8 cellular contexts compared by ENCODE assay signal in the genomic region with DNA sequence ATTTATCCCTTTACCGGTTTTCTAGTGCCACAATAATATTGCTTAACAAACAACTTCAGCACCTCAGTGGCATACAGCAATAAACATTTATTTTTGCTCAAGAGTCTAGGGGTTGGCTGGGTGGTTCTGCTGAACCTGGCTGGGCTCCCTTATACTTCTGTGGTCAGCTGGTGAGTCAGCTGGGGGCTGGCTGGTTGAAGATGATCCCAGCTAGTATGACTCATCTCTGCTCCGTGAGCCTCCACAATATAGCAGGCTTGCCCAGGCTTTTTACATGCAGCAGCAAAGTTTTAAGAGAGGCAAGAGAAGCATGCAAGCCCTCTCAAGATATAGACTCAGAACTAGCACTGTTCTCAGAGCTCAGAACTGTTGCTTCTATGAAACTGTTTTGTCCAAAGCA.
DNase-seq lines count a peak whose midpoint lies in the region; ATAC-seq, FAIRE-seq and TF ChIP-seq lines count a peak whose summit lies in the region.

No MANE protein-coding gene starts in this region.

- H3K27ac Mint-ChIP-seq in endodermal cell (no peak overlapping the region), natural killer cell (no peak overlapping the region), Caco-2 (ENCODE audit: unreplicated experiment) (no peak overlapping the region)

- H3K9me3 Mint-ChIP-seq in endodermal cell (peaks cover 7% of the 10 kb centered on the region), natural killer cell (peaks cover 8 to 9% of the 10 kb centered on the region in 2 donors), Caco-2 (ENCODE audit: unreplicated experiment) (peaks cover 9% of the 10 kb centered on the region)

- peak; percentile 90 for ATAC-seq in GM18867 (IDR thresholded peaks at IDR 0.05; ENCODE audit: unreplicated experiment)
- ATAC-seq in HG02973 (IDR thresholded peaks at IDR 0.05; ENCODE audit: unreplicated experiment) = peak; percentile 92
- peak in 2 of 3 donors; percentile 49 to 50 for ATAC-seq in natural killer cell

- peak; percentile 95 for FAIRE-seq in RCC 7860 (lab: Jason Lieb, UNC)

- CTCF ChIA-PET in AG04450 (lab: Charles Lee) = interaction anchor here (0.8 kb wide), 1 partner anchor 750 kb away, joined by 4 read pairs; no protein-coding TSS in a partner anchor
- CTCF ChIA-PET in Caco-2 (lab: Charles Lee) = no interaction called here

- H3K36me3 Mint-ChIP-seq in endodermal cell (ENCODE audit: low read depth) = no peaks in the 10 kb centered on the region
- no peaks in the 10 kb centered on the region for H3K36me3 Mint-ChIP-seq in natural killer cell
- no peaks in the 10 kb centered on the region for H3K36me3 Mint-ChIP-seq in Caco-2 (ENCODE audit: insufficient read depth, unreplicated experiment)

- intact Hi-C loops in natural killer cell (cut with micrococcal nuclease) (no loop called here), Caco-2 (cut with micrococcal nuclease; ENCODE audit: unreplicated experiment) (no loop called here)

- H3K9ac ChIP-seq in endodermal cell (ENCODE audit: extremely low read depth, low read length, poor library complexity, severe bottlenecking) = no peak overlapping the region

- H3K9me3 ChIP-seq in AG04450 (ENCODE audit: control insufficient read depth, insufficient read depth, low read length) = no peaks in the 10 kb centered on the region
- H3K9me3 ChIP-seq in endodermal cell (ENCODE audit: control insufficient read depth, low read length) = peaks cover 11% of the 10 kb centered on the region
- H3K9me3 ChIP-seq in Caco-2 = no peaks in the 10 kb centered on the region

- DNase-seq in AG04450 (ENCODE audit: low read depth, low spot score) = peak; percentile 88
- DNase-seq in RCC 7860 (ENCODE audit: low spot score) = peak; percentile 88
- DNase-seq in endodermal cell = peak; percentile 81
- DNase-seq in natural killer cell = no peak
- no peak for DNase-seq in T-helper 9 cell
- DNase-seq in Caco-2 = no peak

- H3K4me3 Mint-ChIP-seq in endodermal cell (no peak overlapping the region), natural killer cell (no peak overlapping the region), Caco-2 (ENCODE audit: unreplicated experiment) (no peak overlapping the region)

- H3K27me3 ChIP-seq in AG04450 (ENCODE audit: control insufficient read depth, insufficient read depth, low read length) (no peaks in the 10 kb centered on the region), endodermal cell (ENCODE audit: control insufficient read depth, insufficient read depth, low read length, poor library complexity, severe bottlenecking) (no peaks in the 10 kb centered on the region), Caco-2 (replicated peaks; ENCODE audit: control insufficient read depth, insufficient read depth, low read length) (no peaks in the 10 kb centered on the region)

- 54% methylated on average over 2 of the region's 2 CpGs; no CpG with 5 or more reads in 1 of the 2 experiments for WGBS in endodermal cell (ENCODE audit: insufficient coverage in 1 of 2, insufficient read length in 1 of 2), 2 experiments

- H3K27me3 Mint-ChIP-seq in endodermal cell (ENCODE audit: insufficient read depth) = no peaks in the 10 kb centered on the region
- H3K27me3 Mint-ChIP-seq in natural killer cell (ENCODE audit: low read depth in 2 of 2) = peaks cover 0 to 3% of the 10 kb centered on the region in 2 donors
- H3K27me3 Mint-ChIP-seq in Caco-2 (ENCODE audit: insufficient read depth, unreplicated experiment) = peaks cover 14% of the 10 kb centered on the region

- H3K27ac ChIP-seq in AG04450 (ENCODE audit: low read depth, low read length) (peak overlapping the region; percentile 39), endodermal cell (ENCODE audit: low read depth, low read length) (no peak overlapping the region)

- no peaks in the 10 kb centered on the region for H3K36me3 ChIP-seq in endodermal cell (ENCODE audit: control insufficient read depth, insufficient read depth, low read length)
- H3K36me3 ChIP-seq in Caco-2 (ENCODE audit: control insufficient read depth, insufficient read depth, low read length) = no peaks in the 10 kb centered on the region

- TF ChIP-seq CTCF in AG04450 (IDR thresholded peaks at IDR 0.05; ENCODE audit: low read depth, low read length) (no peak), endodermal cell (conservative IDR thresholded peaks at IDR 0.05) (no peak), natural killer cell (IDR thresholded peaks at IDR 0.05) (no peak), Caco-2 (IDR thresholded peaks at IDR 0.05; ENCODE audit: insufficient read depth in 1 of 2, low read depth in 1 of 2, low read length in 1 of 2, severe bottlenecking in 1 of 2, unreplicated experiment in 1 of 2) (no peak)

- peaks cover 36% of the 10 kb centered on the region for H3K4me1 Mint-ChIP-seq in endodermal cell
- H3K4me1 Mint-ChIP-seq in natural killer cell = no peaks in the 10 kb centered on the region
- H3K4me1 Mint-ChIP-seq in Caco-2 (ENCODE audit: low read depth, unreplicated experiment) = no peaks in the 10 kb centered on the region

- BruUV-seq in Caco-2 (replicated peaks; lab: Mats Ljungman, UMichigan) = no TSS peak

- POLR2A ChIA-PET in AG04450 (lab: Yijun Ruan, JAX) (interaction anchor here (0.7 kb wide), 2 partner anchors 8 to 25 kb away, joined by 3 read pairs; no protein-coding TSS in a partner anchor), Caco-2 (lab: Charles Lee) (no interaction called here)

- H3K4me3 ChIP-seq in AG04450 (ENCODE audit: low read depth, low read length) (no peak overlapping the region), endodermal cell (ENCODE audit: low read length) (no peak overlapping the region), Caco-2 (ENCODE audit: low read depth, low read length) (no peak overlapping the region)

- peaks cover 12% of the 10 kb centered on the region for H3K4me1 ChIP-seq in endodermal cell (ENCODE audit: control insufficient read depth, insufficient read depth, low read length)
- no peaks in the 10 kb centered on the region for H3K4me1 ChIP-seq in Caco-2

Comparison
In these comparisons a context has a peak if more than half of its experiments do, and no peak if none do; other contexts are left out.
1. DNase-seq: peak in AG04450 (single experiment), RCC 7860 (single experiment) and endodermal cell (single experiment); none in natural killer cell (single experiment), T-helper 9 cell (single experiment) and Caco-2 (0 of 2).
2. Peak in every context shown above with its lines, with median percentiles within 50 percentile points of each other: ATAC-seq.